8 cellular contexts compared by ENCODE assay signal in genomic region chr16:8867483-8868271, GRCh38. TPM values are rescaled to one million over a fixed set of nuclear protein-coding genes. Genes with fewer than 3 reads are reported as not detected.
DNase-seq lines count a peak whose midpoint lies in the region; ATAC-seq, FAIRE-seq and TF ChIP-seq lines count a peak whose summit lies in the region.

No MANE protein-coding gene starts in this region.

- H4K12ac ChIP-seq in trophoblast cell (ENCODE audit: low read depth, low read length) = peak overlapping the region; percentile 54

- peaks cover 8% of the 10 kb centered on the region for H3K9me1 ChIP-seq in IMR-90 (ENCODE audit: insufficient read depth, low read length)

- peak in 1 of 5 donors; percentile 43 for DNase-seq in CD8-positive, alpha-beta memory T cell
- DNase-seq in IMR-90 (no peak), globus pallidus (ENCODE audit: low spot score) (peak; percentile 58), trophoblast cell (no peak), SW480 (ENCODE audit: low spot score) (no peak), urothelium cell line (ENCODE audit: low spot score) (no peak)
- no peak for DNase-seq in activated T-cell treated with anti-CD3 and anti-CD28 coated beads, Interleukin-2, amount 50 U/mL, for 72 hours

- H3K4ac ChIP-seq in IMR-90 (ENCODE audit: low read depth, low read length) = peak overlapping the region; percentile 95
- peak overlapping the region; percentile 93 for H3K4ac ChIP-seq in trophoblast cell (ENCODE audit: low read depth, low read length)

- peak overlapping the region; percentile 91 for H3K56ac ChIP-seq in IMR-90 (ENCODE audit: extremely low read depth, insufficient read depth, low read length)

- H2AFZ ChIP-seq in IMR-90 (replicated peaks; ENCODE audit: low read length, poor library complexity) (peak overlapping the region; percentile 92), trophoblast cell (ENCODE audit: insufficient read depth, low read length, poor library complexity) (peak overlapping the region; percentile 62)

- H2BK12ac ChIP-seq in trophoblast cell (ENCODE audit: low read length) = peak overlapping the region; percentile 34

- H3K4me1 ChIP-seq in CD8-positive, alpha-beta memory T cell (ENCODE audit: insufficient read depth, low read length) = peaks cover 30% of the 10 kb centered on the region
- H3K4me1 ChIP-seq in IMR-90 (ENCODE audit: control insufficient read depth, insufficient read depth, low read length) (peaks cover 17% of the 10 kb centered on the region), trophoblast cell (ENCODE audit: control insufficient read depth in 1 of 2, insufficient read depth in 2 of 2, low read length in 2 of 2) (peaks cover 30 to 39% of the 10 kb centered on the region in 2 experiments)

- no peak overlapping the region; the same call in 1 of the 2 replicates for H2BK20ac ChIP-seq in IMR-90 (ENCODE audit: low read depth, low read length)

- H2BK15ac ChIP-seq in IMR-90 (ENCODE audit: low read depth, low read length) = peak overlapping the region; percentile 72; the same call in 2 of the 3 replicates

- peak overlapping the region; percentile 92 for H3K9ac ChIP-seq in IMR-90 (ENCODE audit: low read depth, low read length)
- H3K9ac ChIP-seq in trophoblast cell (ENCODE audit: low read length) = peak overlapping the region; percentile 95

- H3K14ac ChIP-seq in IMR-90 (replicated peaks; ENCODE audit: low read depth, low read length) = peak overlapping the region; percentile 93
- peak overlapping the region; percentile 90 for H3K14ac ChIP-seq in trophoblast cell (ENCODE audit: low read length)

- H4K5ac ChIP-seq in IMR-90 (ENCODE audit: low read depth, low read length) = peak overlapping the region; percentile 51

- H2BK120ac ChIP-seq in IMR-90 (ENCODE audit: low read depth, low read length) = peak overlapping the region; percentile 65
- H2BK120ac ChIP-seq in trophoblast cell (ENCODE audit: insufficient read depth, low read length, poor library complexity) = peak overlapping the region; percentile 87

- WGBS in IMR-90 (ENCODE audit: extremely low coverage in 2 of 2, insufficient read length in 1 of 2), 2 experiments = 4% methylated on average over 4 of the region's 26 CpGs; no CpG with 5 or more reads in 1 of the 2 experiments
- no CpG with 5 or more reads among the region's 26 CpGs for WGBS in trophoblast cell (ENCODE audit: extremely low coverage, insufficient coverage, insufficient read length)

- H3K79me1 ChIP-seq in IMR-90 (ENCODE audit: low read depth in 1 of 2, low read length in 2 of 2) (peaks cover 5 to 60% of the 10 kb centered on the region in 2 experiments), trophoblast cell (ENCODE audit: low read length) (peaks cover 30% of the 10 kb centered on the region)

- H3K18ac ChIP-seq in IMR-90 (ENCODE audit: low read depth, low read length) (peak overlapping the region; percentile 58), trophoblast cell (ENCODE audit: low read length) (peak overlapping the region; percentile 71)

- CTCF ChIA-PET in CD8-positive, alpha-beta memory T cell (lab: Charles Lee) = interaction anchor here (1.6 to 4.8 kb wide), 3 partner anchors 8 to 141 kb away, joined by 4 to 51 read pairs (median 6); partner anchors contain the start of gene LITAFD
- CTCF ChIA-PET in IMR-90 (lab: Yijun Ruan, JAX) = interaction anchor here (1.7 kb wide), 1 partner anchor 141 kb away, joined by 6 read pairs; no protein-coding TSS in a partner anchor

- H3K79me2 ChIP-seq in trophoblast cell (ENCODE audit: control insufficient read depth, insufficient read depth, low read length, poor library complexity) = peaks cover 39% of the 10 kb centered on the region

- H4K20me1 ChIP-seq in IMR-90 (ENCODE audit: insufficient read depth, low read length) = peaks cover 48% of the 10 kb centered on the region

- ATAC-seq in IMR-90 (ENCODE audit: low read depth) = no peak
- ATAC-seq in activated T-cell treated with anti-CD3 and anti-CD28 coated beads, Interleukin-2, amount 50 U/mL, for 72 hours (replicated peaks in 1 of 2) = no peak
- no peak for ATAC-seq in GM21619 (IDR thresholded peaks at IDR 0.05; ENCODE audit: unreplicated experiment)

- peaks cover 5% of the 10 kb centered on the region for H3K36me3 ChIP-seq in CD8-positive, alpha-beta memory T cell (ENCODE audit: insufficient read depth, low read length)
- H3K36me3 ChIP-seq in IMR-90 (ENCODE audit: control insufficient read depth, insufficient read depth, low read length) (peaks cover 4% of the 10 kb centered on the region), trophoblast cell (ENCODE audit: control insufficient read depth in 1 of 2, insufficient read depth in 2 of 2, low read length in 2 of 2) (peaks cover 9 to 11% of the 10 kb centered on the region in 2 experiments)

- H3K4me3 ChIP-seq in CD8-positive, alpha-beta memory T cell (ENCODE audit: low read length) = peak overlapping the region; percentile 77
- H3K4me3 ChIP-seq in IMR-90 (ENCODE audit: insufficient read depth, low read depth, low read length) (peak overlapping the region; percentile 71), trophoblast cell (ENCODE audit: low read depth, low read length) (peak overlapping the region; percentile 85)

- peak overlapping the region; percentile 98 for H2AK9ac ChIP-seq in IMR-90 (replicated peaks; ENCODE audit: low read depth, low read length, poor library complexity)

- BruUV-seq in IMR-90 (replicated peaks; lab: Mats Ljungman, UMichigan) = no TSS peak

- no peaks in the 10 kb centered on the region for H3K9me3 ChIP-seq in CD8-positive, alpha-beta memory T cell (ENCODE audit: low read length)
- H3K9me3 ChIP-seq in IMR-90 (ENCODE audit: control insufficient read depth, insufficient read depth, low read length) = no peaks in the 10 kb centered on the region
- no peaks in the 10 kb centered on the region for H3K9me3 ChIP-seq in trophoblast cell (ENCODE audit: insufficient read depth, low read depth, low read length)

- no peak for TF ChIP-seq POLR2A in IMR-90 (IDR thresholded peaks at IDR 0.05; ENCODE audit: low read depth, low read length)

- intact Hi-C loops in IMR-90 (cut with micrococcal nuclease) = loop anchor here (5.0 kb wide), 1 partner anchor 70 kb away; the partner anchor contains the start of genes PMM2 and TMEM186

- H3K23ac ChIP-seq in IMR-90 (ENCODE audit: low read depth, low read length) = peak overlapping the region; percentile 97
- peak overlapping the region; percentile 29 for H3K23ac ChIP-seq in trophoblast cell (ENCODE audit: low read length)

- peaks cover 0 to 15% (median 0%) of the 10 kb centered on the region in 3 donors for H3K36me3 Mint-ChIP-seq in CD8-positive, alpha-beta memory T cell
- peaks cover 4 to 5% of the 10 kb centered on the region in 2 donors for H3K36me3 Mint-ChIP-seq in activated T-cell treated with anti-CD3 and anti-CD28 coated beads, Interleukin-2, amount 50 U/mL, for 72 hours (ENCODE audit: insufficient read depth in 2 of 2)

- dilution Hi-C loops in IMR-90 (cut with HindIII; ENCODE audit: low sequenced_read_pairs, unreplicated experiment) = no loop called here

- no peaks in the 10 kb centered on the region for H3K27me3 ChIP-seq in CD8-positive, alpha-beta memory T cell (ENCODE audit: insufficient read depth, low read length, poor library complexity, severe bottlenecking)
- H3K27me3 ChIP-seq in IMR-90 (ENCODE audit: control insufficient read depth, insufficient read depth, low read length) = no peaks in the 10 kb centered on the region
- no peaks in the 10 kb centered on the region for H3K27me3 ChIP-seq in trophoblast cell (ENCODE audit: insufficient read depth, low read length)

- H4K91ac ChIP-seq in IMR-90 (ENCODE audit: insufficient read depth, low read depth, low read length) (peak overlapping the region; percentile 85), trophoblast cell (ENCODE audit: low read depth, low read length) (peak overlapping the region; percentile 91)

- peak overlapping the region; percentile 88 for H2AK5ac ChIP-seq in IMR-90 (ENCODE audit: low read depth, low read length)
- H2AK5ac ChIP-seq in trophoblast cell (ENCODE audit: low read length) = peak overlapping the region; percentile 87

- no peak for FAIRE-seq in urothelium cell line (lab: Jason Lieb, UNC)

- in situ Hi-C loops in IMR-90 (cut with MboI; ENCODE audit: low sequenced_read_pairs) = no loop called here

- POLR2A ChIA-PET in CD8-positive, alpha-beta memory T cell (lab: Charles Lee) = interaction anchor here (0.8 to 2.4 kb wide), 5 partner anchors 11 to 224 kb away, joined by 3 to 17 read pairs (median 9); partner anchors contain the start of genes HAPSTR1, PMM2 and TMEM186
- POLR2A ChIA-PET in IMR-90 (lab: Charles Lee; ENCODE audit: unreplicated experiment) = interaction anchor here (0.6 kb wide), 1 partner anchor 104 kb away, joined by 4 read pairs; no protein-coding TSS in a partner anchor

- H3K27ac ChIP-seq in CD8-positive, alpha-beta memory T cell (ENCODE audit: low read depth, low read length) = peak overlapping the region; percentile 68
- H3K27ac ChIP-seq in IMR-90 (ENCODE audit: insufficient read depth, low read length) (peak overlapping the region; percentile 90), trophoblast cell (ENCODE audit: low read depth, low read length) (peak overlapping the region; percentile 88)

- peak overlapping the region; percentile 66 for H2BK5ac ChIP-seq in IMR-90 (ENCODE audit: low read depth, low read length, poor library complexity, severe bottlenecking)
- peak overlapping the region; percentile 77 for H2BK5ac ChIP-seq in trophoblast cell (ENCODE audit: low read depth, low read length, poor library complexity)

- H3K27me3 Mint-ChIP-seq in CD8-positive, alpha-beta memory T cell = no peaks in the 10 kb centered on the region
- H3K27me3 Mint-ChIP-seq in activated T-cell treated with anti-CD3 and anti-CD28 coated beads, Interleukin-2, amount 50 U/mL, for 72 hours (ENCODE audit: low read depth) = no peaks in the 10 kb centered on the region

- peaks cover 45 to 59% (median 47%) of the 10 kb centered on the region in 3 donors for H3K4me1 Mint-ChIP-seq in CD8-positive, alpha-beta memory T cell
- H3K4me1 Mint-ChIP-seq in activated T-cell treated with anti-CD3 and anti-CD28 coated beads, Interleukin-2, amount 50 U/mL, for 72 hours (ENCODE audit: low read depth) = peaks cover 55% of the 10 kb centered on the region

- peak overlapping the region; percentile 91 for H3K4me2 ChIP-seq in IMR-90 (ENCODE audit: low read depth, low read length)
- H3K4me2 ChIP-seq in trophoblast cell (ENCODE audit: low read length) = peak overlapping the region; percentile 96

- H3K27ac Mint-ChIP-seq in CD8-positive, alpha-beta memory T cell = peak overlapping the region; percentile 63 to 96 (median 90)
- peak overlapping the region; percentile 52 for H3K27ac Mint-ChIP-seq in activated T-cell treated with anti-CD3 and anti-CD28 coated beads, Interleukin-2, amount 50 U/mL, for 72 hours

- peak overlapping the region; percentile 73 to 95 for H4K8ac ChIP-seq in IMR-90 (ENCODE audit: low read depth in 2 of 2, low read length in 2 of 2)
- H4K8ac ChIP-seq in trophoblast cell (ENCODE audit: low read depth, low read length) = peak overlapping the region; percentile 63

- peak overlapping the region; percentile 84 to 97 (median 95) for H3K4me3 Mint-ChIP-seq in CD8-positive, alpha-beta memory T cell
- peak overlapping the region; percentile 87 for H3K4me3 Mint-ChIP-seq in activated T-cell treated with anti-CD3 and anti-CD28 coated beads, Interleukin-2, amount 50 U/mL, for 72 hours

- no peak for TF ChIP-seq CTCF in IMR-90 (conservative IDR thresholded peaks at IDR 0.05; ENCODE audit: low read depth, low read length)

- no peak for TF ChIP-seq RAD21 in IMR-90 (IDR thresholded peaks at IDR 0.05; ENCODE audit: low read length)

- no peaks in the 10 kb centered on the region for H3K9me3 Mint-ChIP-seq in CD8-positive, alpha-beta memory T cell
- no peaks in the 10 kb centered on the region for H3K9me3 Mint-ChIP-seq in activated T-cell treated with anti-CD3 and anti-CD28 coated beads, Interleukin-2, amount 50 U/mL, for 72 hours

RNA-seq across cellular contexts. Expression of gene CARHSP1, which starts 1.1 kb away (rescaled TPM):
- total RNA-seq in CD8-positive, alpha-beta memory T cell = 10 to 100 TPM; 52.6 to 57.8 TPM
- polyA plus RNA-seq in CD8-positive, alpha-beta memory T cell = 58.5 TPM
- 96.4 and 138 TPM in 2 replicates for total RNA-seq in IMR-90 (2012; rRNA removed)
- 121 and 150 TPM in 2 replicates for polyA plus RNA-seq in IMR-90 (2012; rRNA removed)
- polyA plus RNA-seq in IMR-90 (2012; cell fraction: cytosol; rRNA removed) = 89.9 and 241 TPM in 2 replicates
- 47.6 and 87.9 TPM in 2 replicates for polyA plus RNA-seq in IMR-90 (2012; cell fraction: nucleus; rRNA removed; ENCODE audit: low replicate concordance)
- total RNA-seq in activated T-cell treated with anti-CD3 and anti-CD28 coated beads, Interleukin-2, amount 50 U/mL, for 72 hours = 10 to 100 TPM; 71.4 to 73.1 TPM
- polyA plus RNA-seq in trophoblast cell (2013) = 111 TPM in 2 replicates

RNA-seq across cellular contexts. Expression of gene LITAFD, which starts 14.5 kb away (rescaled TPM):
- total RNA-seq in CD8-positive, alpha-beta memory T cell = not detected
- polyA plus RNA-seq in CD8-positive, alpha-beta memory T cell = not detected
- not detected in 2 replicates for total RNA-seq in IMR-90 (2012; rRNA removed)
- not detected in 2 replicates for polyA plus RNA-seq in IMR-90 (2012; rRNA removed)
- polyA plus RNA-seq in IMR-90 (2012; cell fraction: cytosol; rRNA removed) = not detected in 2 replicates
- not detected in 2 replicates for polyA plus RNA-seq in IMR-90 (2012; cell fraction: nucleus; rRNA removed; ENCODE audit: low replicate concordance)
- not detected for total RNA-seq in activated T-cell treated with anti-CD3 and anti-CD28 coated beads, Interleukin-2, amount 50 U/mL, for 72 hours
- polyA plus RNA-seq in trophoblast cell (2013) = not detected in 2 replicates
